In genomic region chr18:74331404-74331803, GRCh38 we compare ENCODE assay signal across 1 cellular context.
TF ChIP-seq lines count a peak whose summit lies in the region.

No MANE protein-coding gene starts in this region.

TF ChIP-seq in WTC11, 78 proteins besides CTCF, POLR2A, EP300 and RAD21 (continued from another document):
- TF ChIP-seq TEAD4 (CRISPR knock-in tag; IDR thresholded peaks at IDR 0.05) (no peak), PRRX2 (CRISPR knock-in tag; IDR thresholded peaks at IDR 0.05) (no peak)
